Comparison of ENCODE assay signal across 11 cellular contexts in the genomic region with DNA sequence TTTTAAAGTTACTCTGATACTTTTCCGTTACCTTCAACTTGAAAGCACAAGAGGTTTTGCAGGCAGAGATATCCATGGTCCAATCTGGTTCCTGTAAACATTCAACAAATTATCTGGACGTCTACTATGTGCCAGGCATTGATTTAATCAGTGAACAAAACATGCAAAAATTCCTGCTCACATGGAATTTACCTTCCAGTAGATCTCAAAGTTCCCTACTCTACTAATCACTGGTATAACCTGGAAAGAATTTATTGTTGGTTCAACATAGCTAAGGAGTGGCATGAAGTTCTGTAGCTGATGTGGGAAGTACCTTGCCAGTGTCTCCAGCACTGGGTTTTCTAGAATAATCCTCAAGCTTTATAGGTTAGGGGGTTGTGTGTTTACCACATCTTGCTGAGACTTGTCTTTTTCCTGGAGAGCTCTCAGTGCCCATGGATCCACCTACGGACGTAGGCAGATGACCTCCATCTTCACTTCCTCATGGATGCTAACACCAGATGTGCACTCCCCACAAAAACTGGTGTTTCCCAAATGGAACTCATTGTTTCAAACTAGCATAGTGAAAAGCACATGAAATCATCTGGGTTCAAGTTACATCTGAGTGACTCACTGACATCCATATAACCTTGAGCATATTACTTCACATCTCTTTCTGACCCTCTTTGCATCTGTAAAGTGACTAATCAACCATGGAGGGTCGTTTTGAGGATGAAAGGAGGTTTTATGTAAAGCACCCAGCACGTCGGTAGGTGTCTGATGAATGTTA. TPM values are rescaled to one million over a fixed set of nuclear protein-coding genes. Genes with fewer than 3 reads are reported as not detected.
DNase-seq lines count a peak whose midpoint lies in the region; ATAC-seq and FAIRE-seq lines count a peak whose summit lies in the region.
"Had no signal": no experiment of that assay in that cellular context is flagged by ENCODE, and none has a peak within 500 bp of the region (broad histone marks: within the 10 kb centered on the region; RNA-seq: fewer than 3 reads in every experiment).

No MANE protein-coding gene starts in this region.

- peak; percentile 36 for ATAC-seq in activated naive CD8-positive, alpha-beta T cell treated with anti-CD3 and anti-CD28 coated beads, Interleukin-2, amount 50 U/mL, for 24 hours
- ATAC-seq in HG02938 (IDR thresholded peaks at IDR 0.05; ENCODE audit: unreplicated experiment) = no peak

- no peaks in the 10 kb centered on the region for H3K27me3 ChIP-seq in iPS-20b (ENCODE audit: insufficient read depth, low read length)
- H3K27me3 ChIP-seq: cardiac muscle cell, right atrium auricular region had no signal

- peak overlapping the region; percentile 48 for H3K27ac ChIP-seq in iPS-20b (ENCODE audit: low read length)
- H3K27ac ChIP-seq: cardiac muscle cell, right atrium auricular region had no signal

- H3K27ac Mint-ChIP-seq in activated naive CD8-positive, alpha-beta T cell treated with anti-CD3 and anti-CD28 coated beads, Interleukin-2, amount 50 U/mL, for 24 hours = no peak overlapping the region
- no peak overlapping the region for H3K27ac Mint-ChIP-seq in activated naive CD8-positive, alpha-beta T cell treated with anti-CD3 and anti-CD28 coated beads for 36 hours

- no peak for FAIRE-seq in urothelium cell line (lab: Jason Lieb, UNC)

- peaks cover 20% of the 10 kb centered on the region for H3K4me1 ChIP-seq in iPS-20b (ENCODE audit: insufficient read depth, low read length)
- H3K4me1 ChIP-seq: right atrium auricular region had no signal

- peak overlapping the region; percentile 38; the same call in 1 of the 2 replicates for H3K4me3 ChIP-seq in iPS-20b (ENCODE audit: low read length)
- H3K4me3 ChIP-seq: cardiac muscle cell, right atrium auricular region had no signal

- H3K9me3 ChIP-seq in iPS-20b (ENCODE audit: insufficient read depth, low read depth, low read length) = no peaks in the 10 kb centered on the region
- H3K9me3 ChIP-seq: right atrium auricular region had no signal

- 0 out of 2 replicates have a peak overlapping the region, but pooled peaks have one; percentile 0 for H3K9ac ChIP-seq in iPS-20b (ENCODE audit: low read depth, low read length)

- no peaks in the 10 kb centered on the region for H3K9me3 Mint-ChIP-seq in activated naive CD8-positive, alpha-beta T cell treated with anti-CD3 and anti-CD28 coated beads, Interleukin-2, amount 50 U/mL, for 24 hours
- H3K9me3 Mint-ChIP-seq in activated naive CD8-positive, alpha-beta T cell treated with anti-CD3 and anti-CD28 coated beads for 36 hours = no peaks in the 10 kb centered on the region

- DNase-seq in activated naive CD8-positive, alpha-beta T cell treated with anti-CD3 and anti-CD28 coated beads, Interleukin-2, amount 50 U/mL, for 24 hours = no peak
- DNase-seq in activated naive CD8-positive, alpha-beta T cell treated with anti-CD3 and anti-CD28 coated beads for 36 hours = no peak
- peak; percentile 47 for DNase-seq in amniotic epithelial cell (ENCODE audit: low read depth)
- DNase-seq in urothelium cell line (ENCODE audit: low spot score) = peak; percentile 44
- no peak for DNase-seq in activated gamma-delta T cell (lab: John Stamatoyannopoulos, UW)
- DNase-seq in NCI-H2171 treated with DMSO at 0.1 percent for 48 hours (lab: John Stamatoyannopoulos, UW) = no peak
- DNase-seq: NCI-H2081 treated with DMSO at 0.1 percent for 48 hours had no signal

- peaks cover 19% of the 10 kb centered on the region for H3K27me3 Mint-ChIP-seq in activated naive CD8-positive, alpha-beta T cell treated with anti-CD3 and anti-CD28 coated beads, Interleukin-2, amount 50 U/mL, for 24 hours
- H3K27me3 Mint-ChIP-seq in activated naive CD8-positive, alpha-beta T cell treated with anti-CD3 and anti-CD28 coated beads for 36 hours = peaks cover 15% of the 10 kb centered on the region

- H3K4me1 Mint-ChIP-seq in activated naive CD8-positive, alpha-beta T cell treated with anti-CD3 and anti-CD28 coated beads, Interleukin-2, amount 50 U/mL, for 24 hours = no peaks in the 10 kb centered on the region
- H3K4me1 Mint-ChIP-seq in activated naive CD8-positive, alpha-beta T cell treated with anti-CD3 and anti-CD28 coated beads for 36 hours = no peaks in the 10 kb centered on the region

- H3K36me3 Mint-ChIP-seq in activated naive CD8-positive, alpha-beta T cell treated with anti-CD3 and anti-CD28 coated beads, Interleukin-2, amount 50 U/mL, for 24 hours (ENCODE audit: low read depth) = no peaks in the 10 kb centered on the region
- no peaks in the 10 kb centered on the region for H3K36me3 Mint-ChIP-seq in activated naive CD8-positive, alpha-beta T cell treated with anti-CD3 and anti-CD28 coated beads for 36 hours

- H3K4me3 Mint-ChIP-seq in activated naive CD8-positive, alpha-beta T cell treated with anti-CD3 and anti-CD28 coated beads, Interleukin-2, amount 50 U/mL, for 24 hours = no peak overlapping the region
- H3K4me3 Mint-ChIP-seq in activated naive CD8-positive, alpha-beta T cell treated with anti-CD3 and anti-CD28 coated beads for 36 hours = no peak overlapping the region

- peaks cover 24% of the 10 kb centered on the region for H3K36me3 ChIP-seq in iPS-20b (ENCODE audit: insufficient read depth, low read depth, low read length)
- H3K36me3 ChIP-seq: cardiac muscle cell, right atrium auricular region had no signal

RNA-seq across cellular contexts. Expression of gene OCLN, which starts 10.0 kb away (rescaled TPM):
- under 1 TPM; 0.40 to 0.43 TPM for total RNA-seq in activated naive CD8-positive, alpha-beta T cell treated with anti-CD3 and anti-CD28 coated beads for 36 hours

RNA-seq across cellular contexts. Expression of gene GTF2H2C, which starts 57.4 kb away (rescaled TPM):
- 10 to 100 TPM; 58.0 to 64.2 TPM for total RNA-seq in activated naive CD8-positive, alpha-beta T cell treated with anti-CD3 and anti-CD28 coated beads for 36 hours

Comparison
In these comparisons a context has a peak if more than half of its experiments do, and no peak if none do; other contexts are left out.
1. DNase-seq: peak in amniotic epithelial cell (single experiment) and urothelium cell line (single experiment); none in activated naive CD8-positive, alpha-beta T cell treated with anti-CD3 and anti-CD28 coated beads, Interleukin-2, amount 50 U/mL, for 24 hours (single experiment), activated naive CD8-positive, alpha-beta T cell treated with anti-CD3 and anti-CD28 coated beads for 36 hours (single experiment), activated gamma-delta T cell (single experiment) and NCI-H2171 treated with DMSO at 0.1 percent for 48 hours (single experiment).